ENCODE assay signal across 9 cellular contexts in the genomic region with DNA sequence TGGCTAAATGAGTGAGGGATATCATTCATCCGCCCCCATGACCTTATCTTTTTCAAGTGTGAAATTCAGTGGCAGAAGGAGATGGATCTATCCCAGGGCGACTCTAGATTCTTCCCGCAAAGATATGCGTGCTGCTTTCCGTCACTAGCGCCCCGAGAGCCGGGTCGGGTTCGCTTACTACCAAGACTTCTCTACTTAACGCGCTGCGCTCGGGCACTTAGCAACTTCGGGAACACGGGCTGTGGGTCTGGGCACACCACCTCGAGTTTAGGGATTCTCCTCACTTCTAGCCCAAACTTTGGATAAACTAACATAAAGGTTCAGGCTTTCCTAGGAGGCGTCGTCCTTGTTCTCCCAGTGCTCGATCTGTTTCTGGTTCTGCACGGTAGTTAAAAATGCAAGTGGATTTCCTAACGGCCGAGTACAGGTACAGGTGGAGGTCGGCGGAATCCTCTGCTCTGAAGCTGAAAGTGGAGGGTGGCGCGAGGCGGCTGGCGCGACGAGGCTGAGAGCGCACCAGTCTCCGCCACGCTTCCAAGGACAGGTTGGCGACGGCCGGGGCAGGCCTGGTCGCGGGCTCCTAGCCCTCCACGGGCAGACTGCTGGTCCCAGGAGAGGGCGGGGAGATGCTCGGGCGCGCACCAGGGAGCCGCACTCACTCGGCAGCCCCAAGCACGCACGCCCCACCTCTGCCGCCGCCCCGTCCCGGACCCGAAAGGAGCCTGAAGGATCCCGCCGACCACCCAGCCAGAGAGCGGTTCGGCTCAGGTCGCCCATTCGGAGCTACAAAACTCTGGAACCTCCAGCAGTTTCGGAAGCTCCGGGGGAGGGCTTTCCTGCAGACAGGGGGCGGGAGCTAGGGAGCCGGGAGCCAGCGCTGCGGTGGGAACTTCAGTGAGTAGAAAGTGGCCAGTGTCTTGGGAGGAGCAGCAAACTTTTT.
DNase-seq lines count a peak whose midpoint lies in the region; ATAC-seq and TF ChIP-seq lines count a peak whose summit lies in the region.
"Had no signal": no experiment of that assay in that cellular context is flagged by ENCODE, and none has a peak within 500 bp of the region (broad histone marks: within the 10 kb centered on the region; RNA-seq: fewer than 3 reads in every experiment).

No MANE protein-coding gene starts in this region.

- H3K9me3 Mint-ChIP-seq in activated naive CD4-positive, alpha-beta T cell treated with anti-CD3 and anti-CD28 coated beads, Interleukin-2, amount 50 U/mL, for 72 hours: peaks cover 0 to 4% of the 10 kb centered on the region in 2 donors

- ATAC-seq in activated naive CD4-positive, alpha-beta T cell treated with anti-CD3 and anti-CD28 coated beads, Interleukin-2, amount 50 U/mL, for 72 hours: no peak
- ATAC-seq: K562 had no signal

- H3K27me3 ChIP-seq in HAP-1 (ENCODE audit: low read depth) (no peaks in the 10 kb centered on the region), ascending aorta (peaks cover 19% of the 10 kb centered on the region)

- H3K4me1 ChIP-seq in HAP-1: peaks cover 25% of the 10 kb centered on the region
- peaks cover 3 to 10% of the 10 kb centered on the region in 2 donors for H3K4me1 ChIP-seq in ascending aorta

- no peak overlapping the region for H3K27ac Mint-ChIP-seq in activated naive CD4-positive, alpha-beta T cell treated with anti-CD3 and anti-CD28 coated beads, Interleukin-2, amount 50 U/mL, for 72 hours

- TF ChIP-seq CTCF in ascending aorta (IDR thresholded peaks at IDR 0.05): no peak

- H3K27ac ChIP-seq in ascending aorta: no peak overlapping the region

- H3K9me3 ChIP-seq in HAP-1: no peaks in the 10 kb centered on the region
- H3K9me3 ChIP-seq in ascending aorta: no peaks in the 10 kb centered on the region

- peaks cover 4 to 41% of the 10 kb centered on the region in 2 donors for H3K36me3 Mint-ChIP-seq in activated naive CD4-positive, alpha-beta T cell treated with anti-CD3 and anti-CD28 coated beads, Interleukin-2, amount 50 U/mL, for 72 hours

- H3K36me3 ChIP-seq in HAP-1 (replicated peaks) (no peaks in the 10 kb centered on the region; the same call in 1 of the 2 replicates), ascending aorta (no peaks in the 10 kb centered on the region)

- DNase-seq in HAP-1 (ENCODE audit: low spot score in 2 of 2) (peak in 1 of 2 experiments; percentile 27), ascending aorta (ENCODE audit: low spot score in 2 of 2) (no peak), skeletal muscle cell (ENCODE audit: low read depth) (peak; percentile 22), NOMO-1 (lab: John Stamatoyannopoulos, UW; ENCODE audit: unreplicated experiment in 2 of 2) (no peak)
- no peak for DNase-seq in stimulated activated naive CD4-positive, alpha-beta T cell (lab: John Stamatoyannopoulos, UW)
- no peak for DNase-seq in activated naive CD4-positive, alpha-beta T cell treated with anti-CD3 and anti-CD28 coated beads, Interleukin-2, amount 50 U/mL, for 72 hours (ENCODE audit: low spot score in 2 of 2)
- DNase-seq in effector CD4-positive, alpha-beta T cell: no peak

- intact Hi-C loops in ascending aorta (cut with DNase I): no loop called here

- H3K4me3 ChIP-seq in HAP-1 (peak overlapping the region; percentile 78), ascending aorta (peak overlapping the region; percentile 72), iPS-11a (ENCODE audit: low read depth, low read length) (peak overlapping the region; percentile 69), skeletal muscle cell (ENCODE audit: low read depth, low read length) (peak overlapping the region; percentile 81)
- H3K4me3 ChIP-seq: K562 had no signal

- in situ Hi-C loops in HAP-1 (cut with MboI; ENCODE audit: low sequenced_read_pairs): no loop called here
